In genomic region chr13:35530147-35530546, GRCh38 we compare ENCODE assay signal across 28 cellular contexts. TPM values are rescaled to one million over a fixed set of nuclear protein-coding genes. Genes with fewer than 3 reads are reported as not detected.
DNase-seq lines count a peak whose midpoint lies in the region; ATAC-seq and TF ChIP-seq lines count a peak whose summit lies in the region.
"Had no signal": no experiment of that assay in that cellular context is flagged by ENCODE, and none has a peak within 500 bp of the region (broad histone marks: within the 10 kb centered on the region; RNA-seq: fewer than 3 reads in every experiment).

No MANE protein-coding gene starts in this region.

- H3K14ac ChIP-seq in neuronal stem cell (ENCODE audit: low read length) = no peak overlapping the region

- 0 out of 2 replicates have a peak, but pooled peaks have one; percentile 11 for TF ChIP-seq RAD21 in SK-N-SH (IDR thresholded peaks at IDR 0.05; ENCODE audit: low read length)

- H3K9me3 ChIP-seq in SK-N-SH (no peaks in the 10 kb centered on the region), heart right ventricle (no peaks in the 10 kb centered on the region), neuronal stem cell (replicated peaks in 1 of 2; ENCODE audit: control insufficient read depth in 2 of 2, insufficient read depth in 1 of 2, low read depth in 1 of 2, low read length in 2 of 2) (no peaks in the 10 kb centered on the region)
- H3K9me3 ChIP-seq: Caco-2, lower lobe of right lung, transverse colon had no signal

- H3K79me2 ChIP-seq in SK-N-SH (ENCODE audit: insufficient read depth) = no peaks in the 10 kb centered on the region

- no peak overlapping the region for H2BK12ac ChIP-seq in neuronal stem cell (ENCODE audit: low read length)

- POLR2A ChIA-PET in SK-N-SH (lab: Yijun Ruan, JAX) = interaction anchor here (1.4 to 2.2 kb wide), 3 partner anchors 45 to 53 kb away, joined by 3 to 8 read pairs (median 6); partner anchors contain the start of gene MAB21L1

- TF ChIP-seq EP300 in SK-N-SH (IDR thresholded peaks at IDR 0.05; ENCODE audit: borderline replicate concordance in 1 of 2, low read depth in 1 of 2, low read length in 1 of 2) = no peak; a peak in 1 of 4 replicates

- 76% methylated on average over 5 of the region's 5 CpGs for WGBS in SK-N-SH (ENCODE audit: low lambda C conversion rate)
- WGBS in heart right ventricle, 2 donors = 52 to 67% methylated on average over 5 of the region's 5 CpGs
- no CpG with 5 or more reads among the region's 5 CpGs for WGBS in neuronal stem cell (ENCODE audit: extremely low coverage in 2 of 2, insufficient read length in 2 of 2, insufficient replicate concordance in 1 of 2), 2 donors

- no peak overlapping the region for H4K8ac ChIP-seq in neuronal stem cell (ENCODE audit: low read depth, low read length)

- H2AFZ ChIP-seq in SK-N-SH (ENCODE audit: low read depth) (no peak overlapping the region), neuronal stem cell (ENCODE audit: low read length) (peak overlapping the region; percentile 58)

- H2BK5ac ChIP-seq in neuronal stem cell (ENCODE audit: low read length) = no peak overlapping the region

- no peaks in the 10 kb centered on the region for H3K9me2 ChIP-seq in SK-N-SH

- H3K27me3 ChIP-seq in SK-N-SH (ENCODE audit: insufficient read depth) = no peaks in the 10 kb centered on the region
- no peaks in the 10 kb centered on the region for H3K27me3 ChIP-seq in heart right ventricle
- no peaks in the 10 kb centered on the region for H3K27me3 ChIP-seq in neuronal stem cell (ENCODE audit: control insufficient read depth in 3 of 3, insufficient read depth in 3 of 3, low read depth in 1 of 3, low read length in 3 of 3)
- H3K27me3 ChIP-seq: transverse colon had no signal

- DNase-seq in NAMALWA (ENCODE audit: low spot score) (peak; percentile 8), SK-N-SH (peak; percentile 65), heart right ventricle (peak; percentile 17 to 29), neuronal stem cell (ENCODE audit: low spot score) (no peak), NCI-H1417 (lab: John Stamatoyannopoulos, UW) (no peak), iPS-NIHi11 (ENCODE audit: low spot score) (no peak)
- DNase-seq: activated CD4-positive, alpha-beta memory T cell treated with anti-CD3 and anti-CD28 coated beads for 36 hours; activated CD8-positive, alpha-beta memory T cell treated with anti-CD3 and anti-CD28 coated beads, Interleukin-2, amount 50 U/mL, for 4 hours; activated naive CD4-positive, alpha-beta T cell; Caco-2; effector memory CD8-positive, alpha-beta T cell; erythroblast; kidney; lower lobe of right lung; MV-4-11; naive thymus-derived CD4-positive, alpha-beta T cell; NCI-H1930; NCI-H226; NCI-H69; RPMI8226; transverse colon had no signal

- peak overlapping the region; percentile 30 to 96; a peak in 3 of 4 replicates for H3K27ac ChIP-seq in SK-N-SH (ENCODE audit: low read depth in 2 of 2, low read length in 1 of 2)
- H3K27ac ChIP-seq in heart right ventricle = peak overlapping the region in 2 of 10 donors; percentile 2 to 35
- H3K27ac ChIP-seq in neuronal stem cell (replicated peaks; ENCODE audit: low read length) = no peak overlapping the region
- H3K27ac ChIP-seq: C4-2B, lower lobe of right lung, transverse colon had no signal

- H3K4me1 ChIP-seq in SK-N-SH (ENCODE audit: control insufficient read depth in 1 of 2, insufficient read depth in 2 of 2, low read depth in 1 of 2, low read length in 1 of 2) = peaks cover 0 to 63% of the 10 kb centered on the region in 2 experiments; a peak in 2 of 4 replicates
- peaks cover 0 to 19% (median 8%) of the 10 kb centered on the region in 9 donors for H3K4me1 ChIP-seq in heart right ventricle
- H3K4me1 ChIP-seq in neuronal stem cell (ENCODE audit: control insufficient read depth in 2 of 2, insufficient read depth in 1 of 2, low read depth in 1 of 2, low read length in 2 of 2) = peaks cover 6 to 23% of the 10 kb centered on the region in 2 donors
- H3K4me1 ChIP-seq: Caco-2, lower lobe of right lung, transverse colon had no signal

- H3K4me2 ChIP-seq in SK-N-SH (no peak overlapping the region), neuronal stem cell (ENCODE audit: insufficient read depth, low read length, poor library complexity, severe bottlenecking) (no peak overlapping the region)

- peak; percentile 67 to 90 (median 79) for ATAC-seq in heart right ventricle
- ATAC-seq in HG03196 (IDR thresholded peaks at IDR 0.05; ENCODE audit: unreplicated experiment) = no peak
- ATAC-seq: activated CD4-positive, CD25-positive, alpha-beta regulatory T cell treated with anti-CD3 and anti-CD28 coated beads, Interleukin-2, amount 50 U/mL, for 24 hours; effector memory CD8-positive, alpha-beta T cell; lower lobe of right lung; naive thymus-derived CD4-positive, alpha-beta T cell; stimulated activated memory B cell treated with anti-CD40 and anti-IgM and Interleukin-4, amounts not matched to agents 10 μg/mL and 1 μg/mL and 100 μg/mL, for 72 hours had no signal

- no peak overlapping the region for H2AK5ac ChIP-seq in neuronal stem cell (ENCODE audit: low read depth, low read length)

- intact Hi-C loops in heart right ventricle (cut with DNase I) = no loop called here

- H3K23ac ChIP-seq in neuronal stem cell (ENCODE audit: low read depth, low read length, poor library complexity) = no peak overlapping the region

- H3K4me3 ChIP-seq in SK-N-SH (ENCODE audit: low read depth in 2 of 2, low read length in 1 of 2) (no peak overlapping the region), heart right ventricle (no peak overlapping the region), neuronal stem cell (ENCODE audit: low read length in 2 of 2) (no peak overlapping the region)
- H3K4me3 ChIP-seq: lower lobe of right lung, transverse colon had no signal

- no peak overlapping the region for H3K9ac ChIP-seq in SK-N-SH
- no peak overlapping the region for H3K9ac ChIP-seq in neuronal stem cell (ENCODE audit: low read depth, low read length, poor library complexity)

- CTCF ChIA-PET in SK-N-SH (lab: Yijun Ruan, JAX) = interaction anchor here (0.7 to 1.6 kb wide), 4 partner anchors 14 to 338 kb away, joined by 3 to 5 read pairs (median 4); no protein-coding TSS in a partner anchor

- no peaks in the 10 kb centered on the region for H3K36me3 ChIP-seq in SK-N-SH (replicated peaks in 1 of 2; ENCODE audit: control insufficient read depth in 1 of 2, insufficient read depth in 2 of 2, low read length in 1 of 2)
- H3K36me3 ChIP-seq in heart right ventricle = no peaks in the 10 kb centered on the region
- no peaks in the 10 kb centered on the region for H3K36me3 ChIP-seq in neuronal stem cell (replicated peaks in 1 of 2; ENCODE audit: control insufficient read depth in 2 of 2, insufficient read depth in 2 of 2, low read length in 2 of 2)
- H3K36me3 ChIP-seq: lower lobe of right lung, transverse colon had no signal

- no peaks in the 10 kb centered on the region for H3K79me1 ChIP-seq in neuronal stem cell (ENCODE audit: low read depth, low read length)

- no peak overlapping the region for H2BK15ac ChIP-seq in neuronal stem cell (ENCODE audit: low read length)

- H3F3A ChIP-seq in SK-N-SH (replicated peaks; ENCODE audit: insufficient read depth) = no peaks in the 10 kb centered on the region

- H3K4ac ChIP-seq in neuronal stem cell (ENCODE audit: low read length) = no peak overlapping the region

- H3K18ac ChIP-seq in neuronal stem cell (ENCODE audit: low read length) = no peak overlapping the region

- TF ChIP-seq CTCF in SK-N-SH (IDR thresholded peaks at IDR 0.05) (no peak), heart right ventricle (IDR thresholded peaks at IDR 0.05) (no peak)

- H4K20me1 ChIP-seq in SK-N-SH (ENCODE audit: insufficient read depth) = no peaks in the 10 kb centered on the region

- no peak overlapping the region for H2BK120ac ChIP-seq in neuronal stem cell (ENCODE audit: low read depth, low read length)

- H4K91ac ChIP-seq in neuronal stem cell (ENCODE audit: low read depth, low read length, poor library complexity) = no peak overlapping the region

TF ChIP-seq in SK-N-SH, 30 proteins besides CTCF, POLR2A, EP300 and RAD21:
- TF ChIP-seq POLR2AphosphoS5 (IDR thresholded peaks at IDR 0.05; ENCODE audit: low read depth, low read length) (no peak), FOXJ3 (CRISPR knock-in tag; IDR thresholded peaks at IDR 0.05) (no peak), JUND (IDR thresholded peaks at IDR 0.05) (no peak), MXI1 (IDR thresholded peaks at IDR 0.05; ENCODE audit: low read depth, low read length) (peak; percentile 94)

RNA-seq across cellular contexts. Expression of gene MAB21L1, which starts 53.7 kb away (rescaled TPM):
- polyA plus RNA-seq in SK-N-SH (2012; rRNA removed) (42.3 and 44.8 TPM in 2 replicates), heart right ventricle (under 1 TPM; 0.17 to 0.37 TPM)
- 41.2 and 45.8 TPM in 2 replicates for polyA plus RNA-seq in SK-N-SH (2012; cell fraction: cytosol; rRNA removed)
- 21.8 and 27.7 TPM in 2 replicates for polyA plus RNA-seq in SK-N-SH (2012; cell fraction: nucleus; rRNA removed)
- under 1 TPM in 9 of 10 donors, not detected in 1; 0.08 to 0.49 (median 0.26) TPM for total RNA-seq in heart right ventricle
- polyA plus RNA-seq in neuronal stem cell (2013, experiment 1 of 2) = not detected
- not detected for polyA plus RNA-seq in neuronal stem cell (2013, experiment 2 of 2)
- total RNA-seq: activated CD4-positive, alpha-beta memory T cell treated with anti-CD3 and anti-CD28 coated beads for 36 hours; Caco-2; H1; naive thymus-derived CD4-positive, alpha-beta T cell; T-helper 1 cell treated with Interleukin-12 subunit alpha and Interleukin-12 subunit beta and Interleukin-4 antibody, amounts not matched to agents 30 ng/mL and 1 ng/mL, for 36 hours had no signal
- polyA plus RNA-seq: H1; IgD-negative memory B cell; naive thymus-derived CD4-positive, alpha-beta T cell had no signal

Comparison
In these comparisons a context has a peak if more than half of its experiments do, and no peak if none do; other contexts are left out.
1. DNase-seq: peak in NAMALWA (single experiment), SK-N-SH (single experiment) and heart right ventricle (2 of 2); none in neuronal stem cell (single experiment), NCI-H1417 (0 of 3) and iPS-NIHi11 (single experiment).
2. RNA of gene MAB21L1, which starts 53.7 kb away (polyA plus RNA-seq): 21.8 to 45.8 TPM in SK-N-SH; 0.17 to 0.37 TPM in heart right ventricle; every median in the first group is over 10 times any median in the second.